ENCODE assay signal across 10 cellular contexts in the genomic region with DNA sequence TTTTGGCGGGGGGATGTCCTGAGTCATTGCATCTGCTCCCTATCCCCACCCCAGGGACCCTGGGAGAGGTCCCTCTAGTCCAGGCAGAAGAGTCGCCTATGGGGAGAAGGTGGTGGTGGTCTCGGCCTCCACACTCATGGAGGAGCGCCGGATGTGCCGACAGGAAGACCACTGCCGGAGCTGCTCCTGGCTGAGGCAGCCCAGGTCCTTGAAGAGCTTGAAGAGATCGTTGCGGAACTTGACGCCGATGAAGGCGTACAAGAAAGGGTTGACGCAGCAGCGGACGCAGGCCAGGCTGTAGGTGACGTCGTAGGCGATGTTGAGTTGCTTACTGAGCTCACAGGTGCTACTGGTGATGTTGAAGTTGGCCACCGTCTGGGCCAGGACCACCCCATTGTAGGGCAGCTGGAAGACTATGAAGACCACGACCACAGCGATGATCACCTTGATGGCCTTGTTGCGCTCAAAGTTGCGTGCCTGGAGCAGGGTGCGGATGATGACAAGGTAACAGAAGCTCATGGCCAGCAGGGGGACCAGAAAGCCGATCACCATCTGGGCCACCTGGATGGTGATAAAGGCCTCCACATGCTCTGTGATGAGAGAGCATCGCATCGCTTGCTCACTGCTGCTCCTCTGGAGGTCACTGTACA. TPM values are rescaled to one million over a fixed set of nuclear protein-coding genes. Genes with fewer than 3 reads are reported as not detected.
DNase-seq lines count a peak whose midpoint lies in the region; ATAC-seq, FAIRE-seq and TF ChIP-seq lines count a peak whose summit lies in the region.
"Had no signal": no experiment of that assay in that cellular context is flagged by ENCODE, and none has a peak within 500 bp of the region (broad histone marks: within the 10 kb centered on the region; RNA-seq: fewer than 3 reads in every experiment).

No MANE protein-coding gene starts in this region.

- H2AK5ac ChIP-seq in IMR-90 (ENCODE audit: low read depth, low read length) = peak overlapping the region; percentile 100

- no peak for FAIRE-seq in HepG2 (lab: Jason Lieb, UNC)

- POLR2A ChIA-PET in IMR-90 (lab: Charles Lee; ENCODE audit: unreplicated experiment) (interaction anchor here (1.0 kb wide), 1 partner anchor 15 kb away, joined by 3 read pairs; no protein-coding TSS in a partner anchor), HepG2 (lab: Yijun Ruan, JAX) (interaction anchor here (1.0 to 4.9 kb wide), 5 partner anchors 16 to 1134 kb away, joined by 3 to 116 read pairs (median 6); a partner anchor contains a TSS)

- H3K23ac ChIP-seq in IMR-90 (ENCODE audit: low read depth, low read length) = no peak overlapping the region

- peak overlapping the region; percentile 96 for H3K18ac ChIP-seq in IMR-90 (ENCODE audit: low read depth, low read length)

- peak overlapping the region; percentile 62 for H3K4me3 Mint-ChIP-seq in activated T-helper 2 cell treated with anti-CD3 and anti-CD28 coated beads, Interferon-gamma antibody, Interleukin-2, Interleukin-4, amounts not matched to agents 10 μg/mL and 5 μg/mL and 100 μg/mL, durations not matched to agents 14 hours and 24 hours and 36 hours (ENCODE audit: low read depth)

- H3K9me3 Mint-ChIP-seq in activated T-helper 2 cell treated with anti-CD3 and anti-CD28 coated beads, Interferon-gamma antibody, Interleukin-2, Interleukin-4, amounts not matched to agents 10 μg/mL and 5 μg/mL and 100 μg/mL, durations not matched to agents 14 hours and 24 hours and 36 hours = no peaks in the 10 kb centered on the region

- no peaks in the 10 kb centered on the region for H3K79me2 ChIP-seq in HepG2 (ENCODE audit: insufficient read depth, low read length)

- intact Hi-C loops in IMR-90 (cut with micrococcal nuclease) = no loop called here
- intact Hi-C loops in activated T-helper 2 cell treated with anti-CD3 and anti-CD28 coated beads, Interferon-gamma antibody, Interleukin-2, Interleukin-4, amounts not matched to agents 10 μg/mL and 5 μg/mL and 100 μg/mL, durations not matched to agents 14 hours and 24 hours and 36 hours (cut with micrococcal nuclease) = no loop called here
- intact Hi-C loops in HepG2 (cut with micrococcal nuclease; ENCODE audit: unreplicated experiment) = no loop called here

- H3K4me2 ChIP-seq in IMR-90 (ENCODE audit: low read depth, low read length) = no peak overlapping the region
- peak overlapping the region; percentile 76 for H3K4me2 ChIP-seq in HepG2 (ENCODE audit: low read depth, low read length)

- H3K27ac ChIP-seq in IMR-90 (ENCODE audit: insufficient read depth, low read length) = peak overlapping the region; percentile 93; the same call in 1 of the 2 replicates
- no peak overlapping the region for H3K27ac ChIP-seq in HepG2 (ENCODE audit: extremely low read length, insufficient read depth, low read length)
- H3K27ac ChIP-seq in stomach smooth muscle (ENCODE audit: low read length) = peak overlapping the region; percentile 92
- H3K27ac ChIP-seq: VCaP had no signal

- H3K4me3 ChIP-seq in IMR-90 (ENCODE audit: insufficient read depth, low read depth, low read length) = no peak overlapping the region
- H3K4me3 ChIP-seq in HepG2 (replicated peaks in 1 of 3; ENCODE audit: insufficient read depth in 1 of 3, low read depth in 2 of 3, low read length in 3 of 3) = no peak overlapping the region
- H3K4me3 ChIP-seq in stomach smooth muscle (ENCODE audit: low read length in 2 of 2) = no peak overlapping the region

- H4K20me1 ChIP-seq in IMR-90 (ENCODE audit: insufficient read depth, low read length) (no peaks in the 10 kb centered on the region), HepG2 (ENCODE audit: insufficient read depth, low read length) (no peaks in the 10 kb centered on the region)

- H3K79me1 ChIP-seq in IMR-90 (ENCODE audit: low read depth in 1 of 2, low read length in 2 of 2) = peaks cover 12 to 37% of the 10 kb centered on the region in 2 experiments; a peak in 3 of 4 replicates

- H2BK15ac ChIP-seq in IMR-90 (ENCODE audit: low read depth, low read length) = peak overlapping the region; percentile 92; the same call in 2 of the 3 replicates

- CTCF ChIA-PET in IMR-90 (lab: Yijun Ruan, JAX) = interaction anchor here (0.5 to 1.2 kb wide), 2 partner anchors 56 to 79 kb away, joined by 4 read pairs; no protein-coding TSS in a partner anchor
- CTCF ChIA-PET in HepG2 (lab: Yijun Ruan, JAX; ENCODE audit: low intra/inter-chr PET ratio, low total read pairs) = no interaction called here

- H2BK120ac ChIP-seq in IMR-90 (ENCODE audit: low read depth, low read length) = peak overlapping the region; percentile 100

- peak overlapping the region; percentile 100 for H4K91ac ChIP-seq in IMR-90 (ENCODE audit: insufficient read depth, low read depth, low read length)

- BruUV-seq in IMR-90 (replicated peaks; lab: Mats Ljungman, UMichigan) (no TSS peak), HepG2 (replicated peaks; lab: Mats Ljungman, UMichigan) (no TSS peak)

- H3K4me1 Mint-ChIP-seq in activated T-helper 2 cell treated with anti-CD3 and anti-CD28 coated beads, Interferon-gamma antibody, Interleukin-2, Interleukin-4, amounts not matched to agents 10 μg/mL and 5 μg/mL and 100 μg/mL, durations not matched to agents 14 hours and 24 hours and 36 hours (ENCODE audit: low read depth) = peaks cover 77% of the 10 kb centered on the region

- H3K9me3 ChIP-seq in IMR-90 (ENCODE audit: control insufficient read depth, insufficient read depth, low read length) (no peaks in the 10 kb centered on the region), HepG2 (ENCODE audit: low read length) (no peaks in the 10 kb centered on the region), stomach smooth muscle (ENCODE audit: control insufficient read depth in 2 of 2, low read length in 2 of 2) (no peaks in the 10 kb centered on the region)

- H2BK20ac ChIP-seq in IMR-90 (ENCODE audit: low read depth, low read length) = peak overlapping the region; percentile 99

- H4K8ac ChIP-seq in IMR-90 (ENCODE audit: low read depth in 2 of 2, low read length in 2 of 2) = peak overlapping the region; percentile 91 to 92; a peak in 3 of 4 replicates

- no peak for TF ChIP-seq CTCF in IMR-90 (conservative IDR thresholded peaks at IDR 0.05; ENCODE audit: low read depth, low read length)
- no peak for TF ChIP-seq CTCF in HepG2 (CRISPR knock-in tag; IDR thresholded peaks at IDR 0.05)

- H3K27me3 Mint-ChIP-seq in activated T-helper 2 cell treated with anti-CD3 and anti-CD28 coated beads, Interferon-gamma antibody, Interleukin-2, Interleukin-4, amounts not matched to agents 10 μg/mL and 5 μg/mL and 100 μg/mL, durations not matched to agents 14 hours and 24 hours and 36 hours (ENCODE audit: low read depth) = no peaks in the 10 kb centered on the region

- WGBS in IMR-90 (ENCODE audit: extremely low coverage in 2 of 2, insufficient read length in 1 of 2), 2 experiments = 98% methylated on average over 19 of the region's 27 CpGs; no CpG with 5 or more reads in 1 of the 2 experiments
- over 99% methylated on average over 27 of the region's 27 CpGs for WGBS in HepG2 (ENCODE audit: low lambda C conversion rate)

- H3K4ac ChIP-seq in IMR-90 (ENCODE audit: low read depth, low read length) = peak overlapping the region; percentile 99

- H4K5ac ChIP-seq in IMR-90 (ENCODE audit: low read depth, low read length) = peak overlapping the region; percentile 92

- H3K27ac Mint-ChIP-seq in activated T-helper 2 cell treated with anti-CD3 and anti-CD28 coated beads, Interferon-gamma antibody, Interleukin-2, Interleukin-4, amounts not matched to agents 10 μg/mL and 5 μg/mL and 100 μg/mL, durations not matched to agents 14 hours and 24 hours and 36 hours = peak overlapping the region; percentile 86

- H3K36me3 Mint-ChIP-seq in activated T-helper 2 cell treated with anti-CD3 and anti-CD28 coated beads, Interferon-gamma antibody, Interleukin-2, Interleukin-4, amounts not matched to agents 10 μg/mL and 5 μg/mL and 100 μg/mL, durations not matched to agents 14 hours and 24 hours and 36 hours (ENCODE audit: low read depth) = peaks cover 91% of the 10 kb centered on the region

- peak overlapping the region; percentile 16 for H2AK9ac ChIP-seq in IMR-90 (replicated peaks; ENCODE audit: low read depth, low read length, poor library complexity)

- in situ Hi-C loops in IMR-90 (cut with MboI; ENCODE audit: low sequenced_read_pairs) (no loop called here), HepG2 (cut with HindIII; ENCODE audit: extremely low pct_ligation_motif_present, low pct_unique_long_range_greater_than_20kb) (no loop called here)

- H3K27me3 ChIP-seq in IMR-90 (ENCODE audit: control insufficient read depth, insufficient read depth, low read length) (no peaks in the 10 kb centered on the region), HepG2 (ENCODE audit: control insufficient read depth in 1 of 2, insufficient read depth in 2 of 2, low read length in 2 of 2) (no peaks in the 10 kb centered on the region), stomach smooth muscle (ENCODE audit: control insufficient read depth in 1 of 2, insufficient read depth in 2 of 2, low read length in 2 of 2) (no peaks in the 10 kb centered on the region)

- peaks cover 26% of the 10 kb centered on the region for H3K9me1 ChIP-seq in IMR-90 (ENCODE audit: insufficient read depth, low read length)

- H3K36me3 ChIP-seq in IMR-90 (ENCODE audit: control insufficient read depth, insufficient read depth, low read length) (no peaks in the 10 kb centered on the region), HepG2 (replicated peaks in 1 of 2; ENCODE audit: control insufficient read depth in 1 of 2, insufficient read depth in 2 of 2, low read length in 2 of 2) (no peaks in the 10 kb centered on the region), stomach smooth muscle (ENCODE audit: control insufficient read depth in 2 of 2, insufficient read depth in 2 of 2, low read length in 2 of 2) (no peaks in the 10 kb centered on the region)

- dilution Hi-C loops in IMR-90 (cut with HindIII; ENCODE audit: low sequenced_read_pairs, unreplicated experiment) = no loop called here

- peak overlapping the region; percentile 80 for H2AFZ ChIP-seq in IMR-90 (replicated peaks; ENCODE audit: low read length, poor library complexity)
- no peak overlapping the region for H2AFZ ChIP-seq in HepG2 (ENCODE audit: low read length)

- peaks cover 58% of the 10 kb centered on the region for H3K4me1 ChIP-seq in IMR-90 (ENCODE audit: control insufficient read depth, insufficient read depth, low read length)
- peaks cover 88% of the 10 kb centered on the region for H3K4me1 ChIP-seq in HepG2 (ENCODE audit: insufficient read depth, low read length)
- H3K4me1 ChIP-seq in stomach smooth muscle (ENCODE audit: control insufficient read depth, insufficient read depth, low read length) = peaks cover 78% of the 10 kb centered on the region

- H3K56ac ChIP-seq in IMR-90 (ENCODE audit: extremely low read depth, insufficient read depth, low read length) = no peak overlapping the region

- no peak overlapping the region for H3K9ac ChIP-seq in IMR-90 (ENCODE audit: low read depth, low read length)
- peak overlapping the region; percentile 23; the same call in 1 of the 2 replicates for H3K9ac ChIP-seq in HepG2 (ENCODE audit: insufficient read depth, low read depth, low read length)
- H3K9ac ChIP-seq in stomach smooth muscle (ENCODE audit: low read length in 2 of 2) = no peak overlapping the region

- peak overlapping the region; percentile 99 for H2BK5ac ChIP-seq in IMR-90 (ENCODE audit: low read depth, low read length, poor library complexity, severe bottlenecking)

- no peak for TF ChIP-seq EP300 in HepG2 (IDR thresholded peaks at IDR 0.05; ENCODE audit: low read depth in 2 of 2, low read length in 2 of 2)
- no peak for TF ChIP-seq EP300 in HepG2 (CRISPR knock-in tag; IDR thresholded peaks at IDR 0.05; ENCODE audit: borderline replicate concordance)

- no peak for TF ChIP-seq RAD21 in IMR-90 (IDR thresholded peaks at IDR 0.05; ENCODE audit: low read length)
- no peak for TF ChIP-seq RAD21 in HepG2 (CRISPR knock-in tag; IDR thresholded peaks at IDR 0.05)

- no peak for DNase-seq in IMR-90
- DNase-seq in activated T-helper 2 cell treated with anti-CD3 and anti-CD28 coated beads, Interferon-gamma antibody, Interleukin-2, Interleukin-4, amounts not matched to agents 10 μg/mL and 5 μg/mL and 100 μg/mL, durations not matched to agents 14 hours and 24 hours and 36 hours (ENCODE audit: low spot score) = peak; percentile 7
- DNase-seq in HepG2 (ENCODE audit: low spot score) = no peak
- DNase-seq in amniotic stem cell (lab: John Stamatoyannopoulos, UW) = no peak
- no peak for DNase-seq in Ammon's horn (ENCODE audit: low spot score)
- DNase-seq: NCI-H2227 treated with DMSO at 0.1 percent for 48 hours had no signal

- peak overlapping the region; percentile 97 for H3K14ac ChIP-seq in IMR-90 (replicated peaks; ENCODE audit: low read depth, low read length)

- ATAC-seq in IMR-90 (ENCODE audit: low read depth) = no peak
- ATAC-seq in HepG2 = no peak
- ATAC-seq in HG03571 (IDR thresholded peaks at IDR 0.05; ENCODE audit: unreplicated experiment) = no peak
- ATAC-seq in GM21619 (IDR thresholded peaks at IDR 0.05; ENCODE audit: unreplicated experiment) = no peak

- TF ChIP-seq POLR2A in IMR-90 (IDR thresholded peaks at IDR 0.05; ENCODE audit: low read depth, low read length) (no peak), HepG2 (IDR thresholded peaks at IDR 0.05; ENCODE audit: insufficient read depth in 1 of 2, low read depth in 2 of 2, low read length in 2 of 2) (no peak)

RNA-seq across cellular contexts. Expression of a gene that starts 10.5 kb away (rescaled TPM):
- 0.28 and 0.36 TPM in 2 replicates for total RNA-seq in IMR-90 (2012; rRNA removed)
- 0.14 and 0.22 TPM in 2 replicates for polyA plus RNA-seq in IMR-90 (2012; rRNA removed)
- polyA plus RNA-seq in IMR-90 (2012; cell fraction: cytosol; rRNA removed) = 0.16 TPM in 1 of 2 replicates, not detected in the other
- 0.23 and 0.39 TPM in 2 replicates for polyA plus RNA-seq in IMR-90 (2012; cell fraction: nucleus; rRNA removed; ENCODE audit: low replicate concordance)
- total RNA-seq in activated T-helper 2 cell treated with anti-CD3 and anti-CD28 coated beads, Interferon-gamma antibody, Interleukin-2, Interleukin-4, amounts not matched to agents 10 μg/mL and 5 μg/mL and 100 μg/mL, durations not matched to agents 14 hours and 24 hours and 36 hours = 367 and 374 TPM in 2 replicates
- 0.04 TPM in 1 of 2 replicates, not detected in the other for total RNA-seq in HepG2 (2016; rRNA removed; fragmentation: Illumina TruSeq; extraction: Trizol)
- not detected in 2 replicates for total RNA-seq in HepG2 (2016; cell fraction: cytosol; rRNA removed; fragmentation: Illumina TruSeq; extraction: Trizol; ENCODE audit: low read depth)
- total RNA-seq in HepG2 (2016; cell fraction: insoluble cytoplasmic fraction; rRNA removed; fragmentation: Illumina TruSeq; extraction: Trizol) = 0.09 TPM in 1 of 2 replicates, not detected in the other
- not detected in 2 replicates for total RNA-seq in HepG2 (2016; cell fraction: membrane; rRNA removed; fragmentation: Illumina TruSeq; extraction: Trizol)
- not detected in 2 replicates for total RNA-seq in HepG2 (2016; cell fraction: nucleus; rRNA removed; fragmentation: Illumina TruSeq; extraction: Trizol)
- polyA plus RNA-seq in HepG2 (2011; rRNA removed) = 0.53 and 0.55 TPM in 2 replicates
- 0.59 and 0.70 TPM in 2 replicates for polyA plus RNA-seq in HepG2 (2011; cell fraction: cytosol; rRNA removed)
- polyA plus RNA-seq in HepG2 (2011; cell fraction: nucleus; rRNA removed) = 0.31 and 1.1 TPM in 2 replicates
- 1.1 and 1.5 TPM in 2 replicates for polyA plus RNA-seq in HepG2 (2012)
- polyA plus RNA-seq in HepG2 (2016; cell fraction: cytosol; fragmentation: Illumina TruSeq; extraction: Trizol; ENCODE audit: low read depth) = not detected in 2 replicates
- polyA plus RNA-seq in HepG2 (2016; cell fraction: insoluble cytoplasmic fraction; fragmentation: Illumina TruSeq; extraction: Trizol; ENCODE audit: low read depth) = not detected in 2 replicates
- polyA plus RNA-seq in HepG2 (2016; cell fraction: membrane; fragmentation: Illumina TruSeq; extraction: Trizol; ENCODE audit: low read depth) = not detected in 2 replicates
- polyA plus RNA-seq in HepG2 (2016; cell fraction: nucleus; fragmentation: Illumina TruSeq; extraction: Trizol; ENCODE audit: insufficient read depth, low read depth) = not detected in 2 replicates
- polyA minus RNA-seq in HepG2 (2011; rRNA and poly(A)+ RNA removed; ENCODE audit: low replicate concordance) = 1.4 and 3.5 TPM in 2 replicates
- polyA minus RNA-seq in HepG2 (2011; cell fraction: cytosol; rRNA and poly(A)+ RNA removed) = 0.40 TPM in 1 of 2 replicates, not detected in the other
- polyA minus RNA-seq in HepG2 (2011; cell fraction: nucleus; rRNA and poly(A)+ RNA removed) = 0.37 TPM in 1 of 2 replicates, not detected in the other

RNA-seq across cellular contexts. Expression of a gene that starts 53.3 kb away (rescaled TPM):
- total RNA-seq in IMR-90 (2012; rRNA removed) = 0.28 TPM in 1 of 2 replicates, not detected in the other
- polyA plus RNA-seq in IMR-90 (2012; rRNA removed) = 0.07 TPM in 1 of 2 replicates, not detected in the other
- 0.07 and 0.08 TPM in 2 replicates for polyA plus RNA-seq in IMR-90 (2012; cell fraction: cytosol; rRNA removed)
- polyA plus RNA-seq in IMR-90 (2012; cell fraction: nucleus; rRNA removed; ENCODE audit: low replicate concordance) = 0.33 and 0.57 TPM in 2 replicates
- 8.7 and 9.0 TPM in 2 replicates for total RNA-seq in activated T-helper 2 cell treated with anti-CD3 and anti-CD28 coated beads, Interferon-gamma antibody, Interleukin-2, Interleukin-4, amounts not matched to agents 10 μg/mL and 5 μg/mL and 100 μg/mL, durations not matched to agents 14 hours and 24 hours and 36 hours
- total RNA-seq in HepG2 (2016; rRNA removed; fragmentation: Illumina TruSeq; extraction: Trizol) = 0.58 TPM in 2 replicates
- 0.18 and 0.20 TPM in 2 replicates for total RNA-seq in HepG2 (2016; cell fraction: cytosol; rRNA removed; fragmentation: Illumina TruSeq; extraction: Trizol; ENCODE audit: low read depth)
- total RNA-seq in HepG2 (2016; cell fraction: insoluble cytoplasmic fraction; rRNA removed; fragmentation: Illumina TruSeq; extraction: Trizol) = 0.32 and 0.51 TPM in 2 replicates
- total RNA-seq in HepG2 (2016; cell fraction: membrane; rRNA removed; fragmentation: Illumina TruSeq; extraction: Trizol) = 0.31 and 0.38 TPM in 2 replicates
- total RNA-seq in HepG2 (2016; cell fraction: nucleus; rRNA removed; fragmentation: Illumina TruSeq; extraction: Trizol) = 0.37 and 1.3 TPM in 2 replicates
- polyA plus RNA-seq in HepG2 (2011; rRNA removed) = 1.7 and 2.1 TPM in 2 replicates
- 0.69 and 1.3 TPM in 2 replicates for polyA plus RNA-seq in HepG2 (2011; cell fraction: cytosol; rRNA removed)
- polyA plus RNA-seq in HepG2 (2011; cell fraction: nucleus; rRNA removed) = 7.1 and 10.8 TPM in 2 replicates
- 0.37 and 0.42 TPM in 2 replicates for polyA plus RNA-seq in HepG2 (2012)
- polyA plus RNA-seq in HepG2 (2016; cell fraction: cytosol; fragmentation: Illumina TruSeq; extraction: Trizol; ENCODE audit: low read depth) = 0.20 and 0.22 TPM in 2 replicates
- 1.3 and 2.3 TPM in 2 replicates for polyA plus RNA-seq in HepG2 (2016; cell fraction: insoluble cytoplasmic fraction; fragmentation: Illumina TruSeq; extraction: Trizol; ENCODE audit: low read depth)
- 0.34 and 0.72 TPM in 2 replicates for polyA plus RNA-seq in HepG2 (2016; cell fraction: membrane; fragmentation: Illumina TruSeq; extraction: Trizol; ENCODE audit: low read depth)
- 4.4 and 6.8 TPM in 2 replicates for polyA plus RNA-seq in HepG2 (2016; cell fraction: nucleus; fragmentation: Illumina TruSeq; extraction: Trizol; ENCODE audit: insufficient read depth, low read depth)
- 7.4 and 24.1 TPM in 2 replicates for polyA minus RNA-seq in HepG2 (2011; rRNA and poly(A)+ RNA removed; ENCODE audit: low replicate concordance)
- 2.6 and 3.7 TPM in 2 replicates for polyA minus RNA-seq in HepG2 (2011; cell fraction: cytosol; rRNA and poly(A)+ RNA removed)
- 4.0 and 6.1 TPM in 2 replicates for polyA minus RNA-seq in HepG2 (2011; cell fraction: nucleus; rRNA and poly(A)+ RNA removed)

Comparison
In these comparisons a context has a peak if more than half of its experiments do, and no peak if none do; other contexts are left out.
1. RNA of a gene that starts 10.5 kb away (total RNA-seq): 367 to 374 TPM in activated T-helper 2 cell treated with anti-CD3 and anti-CD28 coated beads, Interferon-gamma antibody, Interleukin-2, Interleukin-4, amounts not matched to agents 10 μg/mL and 5 μg/mL and 100 μg/mL, durations not matched to agents 14 hours and 24 hours and 36 hours; 0.28 to 0.36 TPM in IMR-90 and 0.04 to 0.09 TPM in HepG2; every median in the first group is over 100 times any median in the second.